Comparison of ENCODE assay signal across 10 cellular contexts in the genomic region with DNA sequence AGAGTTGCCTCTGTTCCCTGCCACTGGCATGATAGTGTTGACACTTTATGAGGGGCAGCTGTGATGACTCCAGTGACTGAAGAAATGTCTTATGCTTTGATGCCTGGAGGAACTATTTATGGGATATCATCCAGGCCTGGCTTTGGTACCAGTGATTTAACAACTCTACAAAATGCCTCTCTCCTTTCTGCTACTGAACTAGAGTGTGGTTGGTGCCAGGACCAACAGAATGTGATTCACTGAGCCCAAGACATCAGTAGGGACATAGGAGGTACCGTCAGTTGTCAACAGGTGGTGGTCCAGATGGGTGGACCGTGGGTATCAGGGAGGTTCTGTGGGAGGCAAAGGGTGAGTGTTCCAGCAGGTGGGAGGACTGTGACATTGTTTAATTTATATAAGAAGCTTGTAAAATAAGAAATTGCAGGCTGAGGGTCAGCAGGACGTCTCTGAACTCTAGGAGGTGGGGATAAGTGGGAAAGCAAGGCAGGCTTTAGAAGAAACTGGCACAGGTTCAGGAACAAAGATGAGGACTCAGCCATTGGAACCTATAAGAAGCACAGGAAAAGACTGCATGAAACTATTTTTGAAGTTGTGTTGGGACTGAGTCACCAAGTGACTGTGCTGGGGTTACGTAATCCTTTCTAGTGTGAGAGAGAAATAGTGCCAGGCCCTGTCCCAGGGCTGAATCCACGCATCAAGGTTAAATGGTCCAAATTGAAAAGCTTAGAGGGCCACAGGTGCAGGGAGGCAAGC. TPM values are rescaled to one million over a fixed set of nuclear protein-coding genes. Genes with fewer than 3 reads are reported as not detected.
DNase-seq lines count a peak whose midpoint lies in the region; FAIRE-seq and TF ChIP-seq lines count a peak whose summit lies in the region.
"Had no signal": no experiment of that assay in that cellular context is flagged by ENCODE, and none has a peak within 500 bp of the region (broad histone marks: within the 10 kb centered on the region; RNA-seq: fewer than 3 reads in every experiment).

No MANE protein-coding gene starts in this region.

- intact Hi-C loops in MCF 10A (cut with micrococcal nuclease) (loop anchor here (1.0 to 5.0 kb wide), 2 partner anchors 195 to 202 kb away; no protein-coding TSS in a partner anchor), breast epithelium (cut with DNase I; ENCODE audit: low total_unique reads) (no loop called here)
- intact Hi-C loops in activated CD4-positive, alpha-beta memory T cell treated with anti-CD3 and anti-CD28 coated beads for 36 hours (cut with micrococcal nuclease), result no loop called here

- H3K4me1 ChIP-seq in breast epithelium (no peaks in the 10 kb centered on the region), hepatocyte (ENCODE audit: insufficient read depth) (no peaks in the 10 kb centered on the region)
- H3K4me1 ChIP-seq: uterus had no signal

- in situ Hi-C loops in astrocyte of the cerebellum (cut with HindIII; ENCODE audit: low sequenced_read_pairs), result loop anchor here (5.0 kb wide), 1 partner anchor 83 kb away; no protein-coding TSS in a partner anchor

- no peaks in the 10 kb centered on the region for H3K36me3 Mint-ChIP-seq in MCF 10A (ENCODE audit: insufficient read depth, unreplicated experiment)
- H3K36me3 Mint-ChIP-seq in activated CD4-positive, alpha-beta memory T cell treated with anti-CD3 and anti-CD28 coated beads for 36 hours, result no peaks in the 10 kb centered on the region

- no peak for TF ChIP-seq CTCF in MCF 10A (IDR thresholded peaks at IDR 0.05; ENCODE audit: unreplicated experiment)
- TF ChIP-seq CTCF in breast epithelium (IDR thresholded peaks at IDR 0.05), result no peak
- TF ChIP-seq CTCF in astrocyte of the cerebellum (IDR thresholded peaks at IDR 0.05; ENCODE audit: low read depth, low read length, missing control alignments), result no peak
- TF ChIP-seq CTCF in hepatocyte (IDR thresholded peaks at IDR 0.05; ENCODE audit: poor library complexity), result no peak

- H3K27me3 ChIP-seq in breast epithelium, result no peaks in the 10 kb centered on the region
- no peaks in the 10 kb centered on the region for H3K27me3 ChIP-seq in hepatocyte
- H3K27me3 ChIP-seq: uterus had no signal

- no peak for FAIRE-seq in urothelium cell line (lab: Jason Lieb, UNC)

- no peaks in the 10 kb centered on the region for H4K20me1 ChIP-seq in hepatocyte (ENCODE audit: insufficient read depth, poor library complexity, severe bottlenecking)

- H3K4me3 ChIP-seq in breast epithelium (no peak overlapping the region), astrocyte of the cerebellum (ENCODE audit: low read depth, low read length) (no peak overlapping the region), hepatocyte (no peak overlapping the region)
- H3K4me3 ChIP-seq: uterus had no signal

- peak; percentile 92 for DNase-seq in MCF 10A (ENCODE audit: unreplicated experiment)
- no peak for DNase-seq in breast epithelium (ENCODE audit: low spot score in 2 of 2)
- peak; percentile 57 for DNase-seq in astrocyte of the cerebellum (ENCODE audit: low read depth)
- peak; percentile 38 for DNase-seq in hepatocyte (ENCODE audit: low spot score)
- DNase-seq in urothelium cell line (ENCODE audit: low spot score), result peak; percentile 70
- DNase-seq in NCI-H748 treated with DMSO at 0.1 percent for 48 hours (lab: John Stamatoyannopoulos, UW), result no peak
- no peak for DNase-seq in activated CD4-positive, alpha-beta memory T cell treated with anti-CD3 and anti-CD28 coated beads for 36 hours
- DNase-seq in NCI-H2196 (lab: John Stamatoyannopoulos, UW; ENCODE audit: unreplicated experiment), result no peak

- H3K27ac ChIP-seq in breast epithelium (no peak overlapping the region), hepatocyte (no peak overlapping the region)
- H3K27ac ChIP-seq: C4-2B had no signal

- H3K9me3 ChIP-seq in breast epithelium (peaks cover 0 to 4% of the 10 kb centered on the region in 2 donors), hepatocyte (ENCODE audit: low read depth) (no peaks in the 10 kb centered on the region)
- H3K9me3 ChIP-seq: uterus had no signal

- no peak overlapping the region for H3K4me3 Mint-ChIP-seq in MCF 10A (ENCODE audit: unreplicated experiment)
- H3K4me3 Mint-ChIP-seq in activated CD4-positive, alpha-beta memory T cell treated with anti-CD3 and anti-CD28 coated beads for 36 hours, result no peak overlapping the region

- H3K9me2 ChIP-seq in hepatocyte (replicated peaks; ENCODE audit: insufficient read depth), result no peaks in the 10 kb centered on the region

- no peak overlapping the region for H3K27ac Mint-ChIP-seq in MCF 10A (ENCODE audit: low read depth, unreplicated experiment)
- no peak overlapping the region for H3K27ac Mint-ChIP-seq in activated CD4-positive, alpha-beta memory T cell treated with anti-CD3 and anti-CD28 coated beads for 36 hours

- no peak overlapping the region for H3K4me2 ChIP-seq in hepatocyte

- H2AFZ ChIP-seq in hepatocyte, result no peak overlapping the region

- TF ChIP-seq POLR2A in breast epithelium (IDR thresholded peaks at IDR 0.05), result no peak

- no TSS peak for BruUV-seq in MCF 10A (replicated peaks; lab: Mats Ljungman, UMichigan)

- CTCF ChIA-PET in MCF 10A (lab: Yijun Ruan, JAX), result interaction anchor here (0.5 to 1.3 kb wide), 3 partner anchors 10 to 380 kb away, joined by 3 to 4 read pairs (median 3); no protein-coding TSS in a partner anchor
- CTCF ChIA-PET in activated CD4-positive, alpha-beta memory T cell treated with anti-CD3 and anti-CD28 coated beads for 36 hours (lab: Charles Lee), result interaction anchor here (0.6 kb wide), 1 partner anchor 1377 kb away, joined by 3 read pairs; no protein-coding TSS in a partner anchor

- H3K79me2 ChIP-seq in hepatocyte, result no peaks in the 10 kb centered on the region

- 62% methylated on average over 5 of the region's 5 CpGs for WGBS in hepatocyte (ENCODE audit: low lambda C conversion rate, missing lambda C conversion rate)

- H3K36me3 ChIP-seq in breast epithelium (no peaks in the 10 kb centered on the region), hepatocyte (replicated peaks; ENCODE audit: insufficient read depth, low read depth) (no peaks in the 10 kb centered on the region)
- H3K36me3 ChIP-seq: uterus had no signal

- POLR2A ChIA-PET in MCF 10A (lab: Yijun Ruan, JAX), result interaction anchor here (1.1 to 1.4 kb wide), 2 partner anchors 75 to 196 kb away, joined by 3 to 4 read pairs; no protein-coding TSS in a partner anchor
- POLR2A ChIA-PET in activated CD4-positive, alpha-beta memory T cell treated with anti-CD3 and anti-CD28 coated beads for 36 hours (lab: Charles Lee), result no interaction called here

- no peaks in the 10 kb centered on the region for H3K27me3 Mint-ChIP-seq in MCF 10A (ENCODE audit: insufficient read depth, unreplicated experiment)
- H3K27me3 Mint-ChIP-seq in activated CD4-positive, alpha-beta memory T cell treated with anti-CD3 and anti-CD28 coated beads for 36 hours, result peaks cover 6% of the 10 kb centered on the region

- H3K9me3 Mint-ChIP-seq in MCF 10A (ENCODE audit: unreplicated experiment), result peaks cover 8% of the 10 kb centered on the region
- no peaks in the 10 kb centered on the region for H3K9me3 Mint-ChIP-seq in activated CD4-positive, alpha-beta memory T cell treated with anti-CD3 and anti-CD28 coated beads for 36 hours

- peaks cover 15% of the 10 kb centered on the region for H3K4me1 Mint-ChIP-seq in MCF 10A (ENCODE audit: insufficient read depth, unreplicated experiment)
- H3K4me1 Mint-ChIP-seq in activated CD4-positive, alpha-beta memory T cell treated with anti-CD3 and anti-CD28 coated beads for 36 hours (ENCODE audit: low read depth), result no peaks in the 10 kb centered on the region

RNA-seq across cellular contexts. Expression of gene SLC7A14, which starts 28.5 kb away (rescaled TPM):
- total RNA-seq in MCF 10A (2022) (not detected in 2 replicates), breast epithelium (under 1 TPM in 1 of 3 donors, not detected in 2; 0.15 TPM), hepatocyte (0.08 and 0.10 TPM in 2 replicates)
- not detected in 2 replicates for polyA plus RNA-seq in hepatocyte
- not detected for total RNA-seq in activated CD4-positive, alpha-beta memory T cell treated with anti-CD3 and anti-CD28 coated beads for 36 hours

Comparison
In these comparisons a context has a peak if more than half of its experiments do, and no peak if none do; other contexts are left out.
1. DNase-seq: peak in MCF 10A (single experiment), astrocyte of the cerebellum (single experiment), hepatocyte (single experiment) and urothelium cell line (single experiment); none in breast epithelium (0 of 2), NCI-H748 treated with DMSO at 0.1 percent for 48 hours (single experiment), activated CD4-positive, alpha-beta memory T cell treated with anti-CD3 and anti-CD28 coated beads for 36 hours (single experiment) and NCI-H2196 (single experiment).